In genomic region chr5:124231794-124232193, GRCh38 we compare ENCODE assay signal across 13 cellular contexts.
"Had no signal": no experiment of that assay in that cellular context is flagged by ENCODE, and none has a peak within 500 bp of the region (broad histone marks: within the 10 kb centered on the region; RNA-seq: fewer than 3 reads in every experiment).

No MANE protein-coding gene starts in this region.

- ATAC-seq: activated T-helper 17 cell treated with anti-CD3 and anti-CD28 coated beads, Interleukin-2, amount 50 U/mL, for 72 hours; foreskin keratinocyte had no signal

- H3K4me1 ChIP-seq: foreskin keratinocyte had no signal

- H3K9me3 ChIP-seq: thyroid gland had no signal

- H3K4me3 ChIP-seq: neural progenitor cell, spleen, thyroid gland had no signal

- H3K36me3 ChIP-seq: neural progenitor cell, spleen, thyroid gland had no signal

- H3K27me3 ChIP-seq: foreskin keratinocyte, neural progenitor cell, spleen, thyroid gland had no signal

- DNase-seq: activated CD8-positive, alpha-beta memory T cell treated with anti-CD3 and anti-CD28 coated beads for 24 hours; activated CD8-positive, alpha-beta memory T cell treated with anti-CD3 and anti-CD28 coated beads, Interleukin-2, amount 50 U/mL, for 4 hours; activated naive CD8-positive, alpha-beta T cell treated with anti-CD3 and anti-CD28 coated beads for 36 hours; activated T-cell treated with anti-CD3 and anti-CD28 coated beads, Interleukin-2, amount 50 U/mL, for 24 hours; effector CD8-positive, alpha-beta T cell; foreskin keratinocyte; stimulated activated CD4-positive, alpha-beta T cell treated with anti-CD3 and anti-CD28 coated beads, Interleukin-4, amount 100 ng/mL, for 1 hour; stimulated activated naive CD4-positive, alpha-beta T cell; T-helper 9 cell had no signal

- H2AFZ ChIP-seq: neural progenitor cell had no signal

- H3K4me2 ChIP-seq: neural progenitor cell had no signal

- H3K9ac ChIP-seq: neural progenitor cell had no signal

- H3K27ac ChIP-seq: foreskin keratinocyte, neural progenitor cell, spleen, thyroid gland had no signal
